In genomic region chr3:149448331-149448831, GRCh38 we compare ENCODE assay signal across 12 cellular contexts. TPM values are rescaled to one million over a fixed set of nuclear protein-coding genes. Genes with fewer than 3 reads are reported as not detected.
A peak's percentile ranks its signal among the peaks of the same experiment; 100 is the strongest.
DNase-seq lines count a peak whose midpoint lies in the region; ATAC-seq and TF ChIP-seq lines count a peak whose summit lies in the region.
"Had no signal": no experiment of that assay in that cellular context is flagged by ENCODE, and none has a peak within 500 bp of the region (broad histone marks: within the 10 kb centered on the region; RNA-seq: fewer than 3 reads in every experiment).

No MANE protein-coding gene starts in this region.

- H3K36me3 ChIP-seq in Peyer's patch = no peaks in the 10 kb centered on the region
- H3K36me3 ChIP-seq: vagina had no signal

- CTCF ChIA-PET in AG04450 (lab: Charles Lee) = interaction anchor here (1.0 to 1.5 kb wide), 4 partner anchors 13 to 328 kb away, joined by 3 to 5 read pairs (median 3); no protein-coding TSS in a partner anchor

- H3K27me3 ChIP-seq in AG04450 (ENCODE audit: control insufficient read depth, insufficient read depth, low read length) = no peaks in the 10 kb centered on the region
- no peaks in the 10 kb centered on the region for H3K27me3 ChIP-seq in Peyer's patch
- H3K27me3 ChIP-seq: vagina had no signal

- H3K27ac ChIP-seq in AG04450 (ENCODE audit: low read depth, low read length) (peak overlapping the region; percentile 81), Peyer's patch (no peak overlapping the region)
- H3K27ac ChIP-seq: KMS-11, vagina had no signal

- H3K4me3 ChIP-seq in AG04450 (ENCODE audit: low read depth, low read length) = no peak overlapping the region
- no peak overlapping the region for H3K4me3 ChIP-seq in Peyer's patch
- H3K4me3 ChIP-seq: vagina had no signal

- H3K4me1 ChIP-seq in Peyer's patch = peaks cover 0 to 5% (median 0%) of the 10 kb centered on the region in 4 donors
- H3K4me1 ChIP-seq: vagina had no signal

- H3K9me3 ChIP-seq in AG04450 (ENCODE audit: control insufficient read depth, insufficient read depth, low read length) (peaks cover 8% of the 10 kb centered on the region), Peyer's patch (peaks cover 0 to 9% (median 3%) of the 10 kb centered on the region in 4 donors)
- H3K9me3 ChIP-seq: vagina had no signal

- ATAC-seq in HG02884 (IDR thresholded peaks at IDR 0.05; ENCODE audit: unreplicated experiment) = no peak

- no peak for TF ChIP-seq POLR2A in Peyer's patch (IDR thresholded peaks at IDR 0.05)

- DNase-seq in AG04450 (ENCODE audit: low read depth, low spot score) (no peak), KG1 (lab: John Stamatoyannopoulos, UW) (peak; percentile 32), amniotic stem cell (lab: John Stamatoyannopoulos, UW) (peak; percentile 18), kidney glomerular epithelial cell (lab: John Stamatoyannopoulos, UW) (peak; percentile 60), Peyer's patch (no peak), GM19238 (ENCODE audit: insufficient read length, low spot score) (no peak)
- DNase-seq in stimulated activated CD8-positive, alpha-beta memory T cell treated with anti-CD3 and anti-CD28 coated beads, Interleukin-4, amount 100 ng/mL, for 48 hours = no peak
- DNase-seq: COR-L47 had no signal

- POLR2A ChIA-PET in AG04450 (lab: Yijun Ruan, JAX) = interaction anchor here (0.6 to 1.2 kb wide), 4 partner anchors 21 to 74 kb away, joined by 3 to 4 read pairs (median 3); no protein-coding TSS in a partner anchor

- TF ChIP-seq CTCF in AG04450 (IDR thresholded peaks at IDR 0.05; ENCODE audit: low read depth, low read length) = no peak
- no peak for TF ChIP-seq CTCF in Peyer's patch (IDR thresholded peaks at IDR 0.05)

RNA-seq across cellular contexts. Expression of gene TM4SF4, which starts 26.1 kb away (rescaled TPM):
- polyA plus RNA-seq in AG04450 (2011; rRNA removed) = 0.29 and 0.32 TPM in 2 replicates
- not detected in 2 replicates for polyA minus RNA-seq in AG04450 (2011; rRNA and poly(A)+ RNA removed)
- total RNA-seq in Peyer's patch = 100 to 1,000 TPM in 3 of 4 donors, 1 to 10 TPM in 1; 1.7 to 500 (median 217) TPM
- total RNA-seq: SK-MEL-5, vagina had no signal

Comparison
In these comparisons a context has a peak if more than half of its experiments do, and no peak if none do; other contexts are left out.
1. DNase-seq: peak in KG1 (single experiment), amniotic stem cell (single experiment) and kidney glomerular epithelial cell (single experiment); none in AG04450 (single experiment), Peyer's patch (0 of 3), stimulated activated CD8-positive, alpha-beta memory T cell treated with anti-CD3 and anti-CD28 coated beads, Interleukin-4, amount 100 ng/mL, for 48 hours (single experiment) and GM19238 (single experiment).